14 cellular contexts compared by ENCODE assay signal in genomic region chr12:91250273-91250672, GRCh38.
DNase-seq lines count a peak whose midpoint lies in the region; ATAC-seq and TF ChIP-seq lines count a peak whose summit lies in the region.
"Had no signal": no experiment of that assay in that cellular context is flagged by ENCODE, and none has a peak within 500 bp of the region (broad histone marks: within the 10 kb centered on the region; RNA-seq: fewer than 3 reads in every experiment).

No MANE protein-coding gene starts in this region.

- H3K9ac ChIP-seq in skeletal muscle tissue (ENCODE audit: low read depth in 1 of 3, low read length in 3 of 3) (no peak overlapping the region), mesendoderm (ENCODE audit: low read length) (no peak overlapping the region)
- H3K9ac ChIP-seq: parathyroid adenoma had no signal

- H3K9me3 ChIP-seq in esophagus squamous epithelium (no peaks in the 10 kb centered on the region), skeletal muscle tissue (ENCODE audit: control insufficient read depth in 3 of 3, low read length in 3 of 3) (no peaks in the 10 kb centered on the region)

- no peaks in the 10 kb centered on the region for H3K36me3 Mint-ChIP-seq in activated naive CD4-positive, alpha-beta T cell treated with anti-CD3 and anti-CD28 coated beads, Interleukin-2, amount 50 U/mL, for 72 hours
- H3K36me3 Mint-ChIP-seq: memory B cell had no signal

- no peak overlapping the region for H3K4me2 ChIP-seq in mesendoderm (ENCODE audit: low read length)

- H3K79me1 ChIP-seq in mesendoderm (ENCODE audit: low read length), result no peaks in the 10 kb centered on the region

- no peak overlapping the region for H4K8ac ChIP-seq in mesendoderm (ENCODE audit: low read depth, low read length)

- no peak overlapping the region for H4K5ac ChIP-seq in mesendoderm (ENCODE audit: low read length)

- no peak overlapping the region for H3K18ac ChIP-seq in mesendoderm (ENCODE audit: low read length)

- no peak overlapping the region for H2BK5ac ChIP-seq in mesendoderm (ENCODE audit: low read length)

- WGBS in esophagus squamous epithelium, 2 donors, result 43 to 45% methylated on average over 2 of the region's 2 CpGs
- WGBS in mesendoderm (ENCODE audit: extremely low coverage, insufficient coverage, low lambda C conversion rate), result no CpG with 5 or more reads among the region's 2 CpGs

- H3K36me3 ChIP-seq in esophagus squamous epithelium, result no peaks in the 10 kb centered on the region
- no peaks in the 10 kb centered on the region for H3K36me3 ChIP-seq in skeletal muscle tissue (ENCODE audit: control insufficient read depth in 3 of 3, insufficient read depth in 3 of 3, low read length in 3 of 3)
- no peaks in the 10 kb centered on the region for H3K36me3 ChIP-seq in mesendoderm (ENCODE audit: control insufficient read depth, insufficient read depth, low read length)

- H3K27ac Mint-ChIP-seq in activated naive CD4-positive, alpha-beta T cell treated with anti-CD3 and anti-CD28 coated beads, Interleukin-2, amount 50 U/mL, for 72 hours, result no peak overlapping the region
- H3K27ac Mint-ChIP-seq: dendritic cell treated with granulocyte-macrophage colony-stimulating factor and Interleukin-4, amounts not matched to agents 40 ng/mL and 50 ng/mL, for 4 days; memory B cell had no signal

- H2AK5ac ChIP-seq in mesendoderm (ENCODE audit: low read length), result no peak overlapping the region

- no peaks in the 10 kb centered on the region for H3K79me2 ChIP-seq in mesendoderm (ENCODE audit: control insufficient read depth, insufficient read depth, low read length)
- H3K79me2 ChIP-seq: parathyroid adenoma had no signal

- H3K56ac ChIP-seq in mesendoderm (ENCODE audit: low read length), result no peak overlapping the region

- H3K27ac ChIP-seq in esophagus squamous epithelium, result peak overlapping the region in 3 of 4 donors; percentile 62 to 71 (median 68)
- H3K27ac ChIP-seq in skeletal muscle tissue (ENCODE audit: low read depth, low read length), result peak overlapping the region; percentile 42
- H3K27ac ChIP-seq in mesendoderm (ENCODE audit: low read depth, low read length), result no peak overlapping the region
- H3K27ac ChIP-seq: parathyroid adenoma had no signal

- H2BK15ac ChIP-seq in mesendoderm (replicated peaks; ENCODE audit: low read depth), result no peak overlapping the region

- no peak for TF ChIP-seq POLR2A in esophagus squamous epithelium (IDR thresholded peaks at IDR 0.05)

- intact Hi-C loops in esophagus squamous epithelium (cut with DNase I), result no loop called here

- no peak overlapping the region for H3K23ac ChIP-seq in mesendoderm (ENCODE audit: low read length)

- H3K4me3 ChIP-seq in esophagus squamous epithelium (no peak overlapping the region), skeletal muscle tissue (ENCODE audit: low read length in 3 of 3) (no peak overlapping the region), mesendoderm (ENCODE audit: low read length) (no peak overlapping the region)

- H3K4ac ChIP-seq in mesendoderm (ENCODE audit: low read depth, low read length), result no peak overlapping the region

- H3K9me3 Mint-ChIP-seq in activated naive CD4-positive, alpha-beta T cell treated with anti-CD3 and anti-CD28 coated beads, Interleukin-2, amount 50 U/mL, for 72 hours, result no peaks in the 10 kb centered on the region
- H3K9me3 Mint-ChIP-seq: dendritic cell treated with granulocyte-macrophage colony-stimulating factor and Interleukin-4, amounts not matched to agents 40 ng/mL and 50 ng/mL, for 4 days had no signal

- ATAC-seq in GM21529 (IDR thresholded peaks at IDR 0.05; ENCODE audit: unreplicated experiment) (no peak), HG03439 (IDR thresholded peaks at IDR 0.05; ENCODE audit: unreplicated experiment) (no peak)
- ATAC-seq in activated naive CD4-positive, alpha-beta T cell treated with anti-CD3 and anti-CD28 coated beads, Interleukin-2, amount 50 U/mL, for 72 hours, result no peak

- H3K27me3 ChIP-seq in esophagus squamous epithelium (no peaks in the 10 kb centered on the region), skeletal muscle tissue (ENCODE audit: control insufficient read depth in 3 of 3, insufficient read depth in 3 of 3, low read length in 3 of 3) (no peaks in the 10 kb centered on the region), mesendoderm (ENCODE audit: insufficient read depth, low read length, poor library complexity) (no peaks in the 10 kb centered on the region)

- H3K4me1 ChIP-seq in esophagus squamous epithelium (peaks cover 0 to 4% (median 0%) of the 10 kb centered on the region in 3 donors), skeletal muscle tissue (ENCODE audit: control insufficient read depth in 3 of 3, insufficient read depth in 3 of 3, low read length in 3 of 3) (no peaks in the 10 kb centered on the region), mesendoderm (ENCODE audit: control insufficient read depth, low read depth, low read length) (no peaks in the 10 kb centered on the region)
- H3K4me1 ChIP-seq: parathyroid adenoma had no signal

- H2BK120ac ChIP-seq in mesendoderm (ENCODE audit: low read depth, low read length), result no peak overlapping the region

- peak; percentile 4 for DNase-seq in GM03348 (ENCODE audit: low spot score)
- no peak for DNase-seq in esophagus squamous epithelium (lab: John Stamatoyannopoulos, UW)
- peak; percentile 42 for DNase-seq in left kidney (ENCODE audit: low read depth, low spot score)
- no peak for DNase-seq in activated naive CD4-positive, alpha-beta T cell treated with anti-CD3 and anti-CD28 coated beads, Interleukin-2, amount 50 U/mL, for 72 hours (ENCODE audit: low spot score in 2 of 2)
- DNase-seq in mesendoderm, result no peak
- DNase-seq: activated CD4-positive, alpha-beta T cell treated with anti-CD3 and anti-CD28 coated beads, Interleukin-2, amount 50 U/mL, for 4 hours; GDM1; NCI-H524 had no signal

- no peak for TF ChIP-seq CTCF in esophagus squamous epithelium (IDR thresholded peaks at IDR 0.05)

Comparison
In these comparisons a context has a peak if more than half of its experiments do, and no peak if none do; other contexts are left out.
1. DNase-seq: peak in GM03348 (single experiment) and left kidney (single experiment); none in esophagus squamous epithelium (single experiment), activated naive CD4-positive, alpha-beta T cell treated with anti-CD3 and anti-CD28 coated beads, Interleukin-2, amount 50 U/mL, for 72 hours (0 of 2) and mesendoderm (single experiment).